40 cellular contexts compared by ENCODE assay signal in genomic region chr22:16815073-16815472, GRCh38. TPM values are rescaled to one million over a fixed set of nuclear protein-coding genes. Genes with fewer than 3 reads are reported as not detected.
"Had no signal": no experiment of that assay in that cellular context is flagged by ENCODE, and none has a peak within 500 bp of the region (broad histone marks: within the 10 kb centered on the region; RNA-seq: fewer than 3 reads in every experiment).

No MANE protein-coding gene starts in this region.

- H3K27ac ChIP-seq: adrenal gland, ascending aorta, body of pancreas, brain microvascular endothelial cell, breast epithelium, cardiac muscle cell had no signal

- H3K4me1 ChIP-seq: adrenal gland, ascending aorta, body of pancreas, breast epithelium had no signal

- ATAC-seq: activated naive CD4-positive, alpha-beta T cell treated with anti-CD3 and anti-CD28 coated beads, Interleukin-2, amount 50 U/mL, for 72 hours; activated naive CD8-positive, alpha-beta T cell treated with anti-CD3 and anti-CD28 coated beads, Interleukin-2, amount 50 U/mL, for 24 hours; activated T-cell treated with anti-CD3 and anti-CD28 coated beads, Interleukin-2, amount 50 U/mL, for 4 hours; activated T-cell treated with anti-CD3 and anti-CD28 coated beads, Interleukin-2, amount 50 U/mL, for 72 hours; activated T-helper 17 cell treated with anti-CD3 and anti-CD28 coated beads, Interleukin-2, amount 50 U/mL, for 72 hours; body of pancreas had no signal

- H3K9me3 ChIP-seq: adrenal gland, body of pancreas had no signal

- FAIRE-seq: astrocyte, bronchial epithelial cell had no signal

- H3K27me3 ChIP-seq: adrenal gland, ascending aorta, body of pancreas, brain microvascular endothelial cell, breast epithelium, cardiac muscle cell had no signal

- H3K36me3 ChIP-seq: adrenal gland, ascending aorta, brain microvascular endothelial cell, breast epithelium, cardiac muscle cell had no signal

- H3K4me3 ChIP-seq: adrenal gland, ascending aorta, body of pancreas, breast epithelium, cardiac muscle cell had no signal

- DNase-seq: activated effector memory CD4-positive, alpha-beta T cell treated with anti-CD3 and anti-CD28 coated beads, Interleukin-2, amount 50 U/mL, for 16 hours; activated effector memory CD4-positive, alpha-beta T cell treated with Interleukin-2 at 50 U/mL for 16 hours; activated gamma-delta T cell; activated gamma-delta T cell treated with Interleukin-2 at 50 U/mL for 16 hours; activated naive CD4-positive, alpha-beta T cell; activated naive CD4-positive, alpha-beta T cell treated with anti-CD3 and anti-CD28 coated beads for 36 hours; activated naive CD4-positive, alpha-beta T cell treated with anti-CD3 and anti-CD28 coated beads, Interleukin-2, amount 10 ng/mL, durations not matched to agents 7 days and 5 days; activated naive CD4-positive, alpha-beta T cell treated with anti-CD3 and anti-CD28 coated beads, Interleukin-2, amount 50 U/mL, for 16 hours; activated naive CD4-positive, alpha-beta T cell treated with Interleukin-2 at 50 U/mL for 16 hours; activated naive CD8-positive, alpha-beta T cell treated with anti-CD3 and anti-CD28 coated beads for 36 hours; activated naive CD8-positive, alpha-beta T cell treated with anti-CD3 and anti-CD28 coated beads, Interleukin-2, amount 10 ng/mL, durations not matched to agents 7 days and 5 days; activated naive CD8-positive, alpha-beta T cell treated with anti-CD3 and anti-CD28 coated beads, Interleukin-2, amount 50 U/mL, for 24 hours; activated T-cell treated with anti-CD3 and anti-CD28 coated beads, Interleukin-2, amount 50 U/mL, for 1 hour; activated T-cell treated with anti-CD3 and anti-CD28 coated beads, Interleukin-2, amount 50 U/mL, for 24 hours; activated T-cell treated with anti-CD3 and anti-CD28 coated beads, Interleukin-2, amount 50 U/mL, for 4 hours; activated T-cell treated with anti-CD3 and anti-CD28 coated beads, Interleukin-2, amount 50 U/mL, for 48 hours; activated T-cell treated with anti-CD3 and anti-CD28 coated beads, Interleukin-2, amount 50 U/mL, for 72 hours; adrenal gland; amniotic stem cell; amygdala; anterior cingulate cortex; aorta; body of pancreas; brain microvascular endothelial cell; caudate nucleus; central memory CD4-positive, alpha-beta T cell; cerebellar nuclear complex had no signal

RNA-seq across cellular contexts. Expression of gene XKR3, which starts 10.1 kb away (rescaled TPM):
- total RNA-seq: activated naive CD4-positive, alpha-beta T cell treated with anti-CD3 and anti-CD28 coated beads for 36 hours; activated naive CD8-positive, alpha-beta T cell treated with anti-CD3 and anti-CD28 coated beads for 36 hours; activated naive CD8-positive, alpha-beta T cell treated with anti-CD3 and anti-CD28 coated beads, Interleukin-2, amount 10 ng/mL, durations not matched to agents 7 days and 5 days; activated T-cell treated with anti-CD3 and anti-CD28 coated beads, Interleukin-2, amount 50 U/mL, for 4 hours; activated T-helper 1 cell treated with anti-CD3 and anti-CD28 coated beads, Interleukin-12 subunit alpha, Interleukin-12 subunit beta, Interleukin-2, Interleukin-4 antibody, amounts not matched to agents 30 ng/mL and 10 ng/mL and 1 ng/mL, durations not matched to agents 14 hours and 24 hours and 36 hours; activated T-helper 17 cell treated with anti-CD3 and anti-CD28 coated beads, Interleukin-2, amount 50 U/mL, for 72 hours; activated T-helper 2 cell treated with anti-CD3 and anti-CD28 coated beads, Interferon-gamma antibody, Interleukin-2, Interleukin-4, amounts not matched to agents 10 μg/mL and 5 μg/mL and 100 μg/mL, durations not matched to agents 14 hours and 24 hours and 36 hours; adrenal gland; aorta; ascending aorta; astrocyte; body of pancreas; bronchial epithelial cell; cardiac muscle cell; cardiac septum; cerebellum; chondrocyte had no signal
- polyA plus RNA-seq: adipose tissue, aorta, cardiac muscle cell had no signal
